15 cellular contexts compared by ENCODE assay signal in the genomic region with DNA sequence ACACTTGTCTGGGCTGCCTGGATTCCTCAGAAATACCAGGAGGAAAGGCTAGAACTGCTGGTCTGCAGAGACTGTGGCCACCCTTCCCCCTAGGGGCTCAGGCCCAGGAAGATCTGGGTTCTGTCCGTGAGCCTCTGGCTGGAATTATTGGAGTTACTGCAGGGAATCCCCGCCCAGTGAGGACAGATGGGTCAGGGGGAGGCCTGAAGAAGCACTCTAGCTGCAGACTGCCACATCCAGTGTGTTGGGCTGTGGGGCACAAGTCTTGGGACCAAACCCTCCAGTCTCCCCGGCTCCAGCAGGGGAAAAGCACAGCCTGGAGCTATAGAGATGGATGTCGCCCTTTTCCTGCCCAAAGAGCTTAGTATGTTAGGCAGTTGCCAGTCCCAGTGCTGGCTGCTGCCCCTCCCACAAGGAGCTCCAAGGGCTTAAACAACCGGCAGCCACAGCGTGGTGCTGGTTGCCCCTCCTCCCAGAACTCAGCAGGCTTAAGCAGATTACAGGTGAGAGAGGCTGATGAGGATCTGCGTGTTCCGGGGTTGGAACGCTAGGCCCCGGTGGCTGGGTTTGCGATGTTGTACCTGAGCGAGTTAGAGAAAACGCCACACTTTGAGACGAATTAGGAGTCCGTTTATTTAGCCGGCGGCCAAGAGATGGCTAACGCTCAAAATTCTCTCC.
"Had no signal": no experiment of that assay in that cellular context is flagged by ENCODE, and none has a peak within 500 bp of the region (broad histone marks: within the 10 kb centered on the region; RNA-seq: fewer than 3 reads in every experiment).

No MANE protein-coding gene starts in this region.

- H3K27ac Mint-ChIP-seq: activated CD4-positive, alpha-beta memory T cell treated with anti-CD3 and anti-CD28 coated beads, Interleukin-2, amount 10 ng/mL, durations not matched to agents 7 days and 5 days; activated naive CD8-positive, alpha-beta T cell treated with anti-CD3 and anti-CD28 coated beads, Interleukin-2, amount 10 ng/mL, durations not matched to agents 7 days and 5 days; stimulated activated naive CD8-positive, alpha-beta T cell treated with anti-CD3 and anti-CD28 coated beads, Interleukin-15, amount 100 ng/mL, for 72 hours; T-helper 2 cell treated with Interferon-gamma antibody and Interleukin-4, amounts not matched to agents 5 μg/mL and 100 μg/mL, for 36 hours had no signal

- ATAC-seq: heart left ventricle; stimulated activated naive CD8-positive, alpha-beta T cell treated with anti-CD3 and anti-CD28 coated beads, Interleukin-15, amount 100 ng/mL, for 72 hours had no signal

- DNase-seq: activated CD4-positive, alpha-beta memory T cell treated with anti-CD3 and anti-CD28 coated beads, Interleukin-2, amount 10 ng/mL, durations not matched to agents 7 days and 5 days; activated CD4-positive, alpha-beta T cell treated with anti-CD3 and anti-CD28 coated beads for 1 hour; activated naive CD8-positive, alpha-beta T cell treated with anti-CD3 and anti-CD28 coated beads, Interleukin-2, amount 10 ng/mL, durations not matched to agents 7 days and 5 days; activated T-cell treated with anti-CD3 and anti-CD28 coated beads, Interleukin-2, amount 50 U/mL, for 48 hours; colonic mucosa; effector CD4-positive, alpha-beta T cell; heart left ventricle; ovary; retina; stimulated activated CD4-positive, alpha-beta T cell treated with anti-CD3 and anti-CD28 coated beads, Interleukin-15, amount 100 ng/mL, for 24 hours; stimulated activated CD4-positive, alpha-beta T cell treated with anti-CD3 and anti-CD28 coated beads, Interleukin-4, amount 100 ng/mL, for 4 hours; stimulated activated naive CD8-positive, alpha-beta T cell treated with anti-CD3 and anti-CD28 coated beads, Interleukin-15, amount 100 ng/mL, for 72 hours; SW 1271; testis had no signal

- H3K27me3 ChIP-seq: colonic mucosa, heart left ventricle, ovary, testis had no signal

- H3K4me1 ChIP-seq: colonic mucosa, heart left ventricle, testis had no signal

- H3K4me1 Mint-ChIP-seq: activated CD4-positive, alpha-beta memory T cell treated with anti-CD3 and anti-CD28 coated beads, Interleukin-2, amount 10 ng/mL, durations not matched to agents 7 days and 5 days; activated naive CD8-positive, alpha-beta T cell treated with anti-CD3 and anti-CD28 coated beads, Interleukin-2, amount 10 ng/mL, durations not matched to agents 7 days and 5 days; stimulated activated naive CD8-positive, alpha-beta T cell treated with anti-CD3 and anti-CD28 coated beads, Interleukin-15, amount 100 ng/mL, for 72 hours had no signal

- H3K27ac ChIP-seq: colonic mucosa, heart left ventricle, ovary, testis had no signal

- H3K36me3 ChIP-seq: colonic mucosa, heart left ventricle, ovary had no signal

- H3K27me3 Mint-ChIP-seq: activated CD4-positive, alpha-beta memory T cell treated with anti-CD3 and anti-CD28 coated beads, Interleukin-2, amount 10 ng/mL, durations not matched to agents 7 days and 5 days; activated naive CD8-positive, alpha-beta T cell treated with anti-CD3 and anti-CD28 coated beads, Interleukin-2, amount 10 ng/mL, durations not matched to agents 7 days and 5 days; stimulated activated naive CD8-positive, alpha-beta T cell treated with anti-CD3 and anti-CD28 coated beads, Interleukin-15, amount 100 ng/mL, for 72 hours had no signal

- H3K9me3 Mint-ChIP-seq: activated naive CD8-positive, alpha-beta T cell treated with anti-CD3 and anti-CD28 coated beads, Interleukin-2, amount 10 ng/mL, durations not matched to agents 7 days and 5 days had no signal

- H3K36me3 Mint-ChIP-seq: activated naive CD8-positive, alpha-beta T cell treated with anti-CD3 and anti-CD28 coated beads, Interleukin-2, amount 10 ng/mL, durations not matched to agents 7 days and 5 days had no signal

- H3K9me3 ChIP-seq: colonic mucosa, ovary, testis had no signal

- H3K4me3 ChIP-seq: colonic mucosa, heart left ventricle, ovary, testis had no signal

- H3K4me3 Mint-ChIP-seq: activated CD4-positive, alpha-beta memory T cell treated with anti-CD3 and anti-CD28 coated beads, Interleukin-2, amount 10 ng/mL, durations not matched to agents 7 days and 5 days; activated naive CD8-positive, alpha-beta T cell treated with anti-CD3 and anti-CD28 coated beads, Interleukin-2, amount 10 ng/mL, durations not matched to agents 7 days and 5 days; stimulated activated naive CD8-positive, alpha-beta T cell treated with anti-CD3 and anti-CD28 coated beads, Interleukin-15, amount 100 ng/mL, for 72 hours; T-helper 2 cell treated with Interferon-gamma antibody and Interleukin-4, amounts not matched to agents 5 μg/mL and 100 μg/mL, for 36 hours had no signal
